ENCODE assay signal across 6 cellular contexts in the genomic region with DNA sequence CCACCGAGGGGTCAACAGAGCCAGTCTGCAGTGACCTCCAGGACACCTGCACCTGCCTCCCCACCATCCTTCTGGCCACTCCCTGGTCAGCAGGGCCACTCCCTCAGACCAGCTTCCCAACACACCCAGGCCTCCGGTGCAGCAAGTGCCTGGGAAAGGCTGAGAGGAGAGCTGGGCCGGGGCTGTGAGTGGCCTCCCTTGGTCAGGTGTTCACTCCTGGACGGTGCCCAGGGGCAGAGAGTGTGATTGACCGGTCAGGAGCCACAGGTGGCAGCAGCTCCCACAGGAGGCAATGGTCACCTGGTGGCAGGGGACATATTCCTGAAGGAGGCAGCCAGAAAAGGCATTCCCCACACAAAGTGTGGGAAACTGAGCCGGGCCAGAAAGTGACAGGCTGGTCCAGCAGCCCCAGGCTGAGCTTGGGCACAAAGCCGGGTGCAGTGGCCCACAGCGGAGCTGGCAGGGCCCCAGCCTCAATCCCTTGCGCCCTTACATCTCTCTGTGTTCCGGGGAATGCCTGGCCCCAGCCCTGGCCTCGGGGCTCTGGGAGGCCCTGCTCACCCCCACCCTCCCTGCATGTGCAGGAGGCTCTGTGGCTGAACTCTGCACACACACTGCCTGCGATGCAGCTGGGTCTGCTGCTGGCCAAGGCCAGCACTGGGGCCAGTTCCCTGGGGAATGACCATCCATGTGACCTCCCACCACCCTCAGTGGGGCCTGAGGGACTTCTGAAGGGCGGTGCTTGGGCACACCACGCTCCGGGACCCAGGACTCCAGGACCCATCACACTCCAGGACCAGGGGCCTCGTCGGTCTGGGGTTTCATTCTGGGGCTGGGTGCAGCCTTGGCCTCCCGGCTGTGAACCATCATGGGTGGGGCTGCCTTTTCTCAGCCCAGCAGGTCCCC. TPM values are rescaled to one million over a fixed set of nuclear protein-coding genes. Genes with fewer than 3 reads are reported as not detected.
DNase-seq lines count a peak whose midpoint lies in the region; ATAC-seq and TF ChIP-seq lines count a peak whose summit lies in the region.

No MANE protein-coding gene starts in this region.

- no peak for TF ChIP-seq POLR2A in right lobe of liver (IDR thresholded peaks at IDR 0.05)

- WGBS in right lobe of liver (ENCODE audit: insufficient coverage, low coverage, low lambda C conversion rate, missing lambda C conversion rate) = 27% methylated on average over 2 of the region's 18 CpGs

- ATAC-seq in Right ventricle myocardium inferior = peak; percentile 51
- ATAC-seq in right lobe of liver = peak; percentile 7 to 43 (median 21)
- ATAC-seq in GM21786 (IDR thresholded peaks at IDR 0.05; ENCODE audit: unreplicated experiment) = no peak

- H3K27ac ChIP-seq in right lobe of liver = peak overlapping the region in 2 of 3 donors; percentile 32 to 33
- H3K27ac ChIP-seq in ascending aorta = peak overlapping the region in 1 of 2 donors; percentile 18

- peak; percentile 70 for DNase-seq in Right ventricle myocardium inferior (ENCODE audit: missing footprints)
- DNase-seq in cardiac septum (ENCODE audit: low spot score) = no peak
- DNase-seq in right lobe of liver = peak in 2 of 3 donors; percentile 75 to 77
- DNase-seq in ascending aorta (ENCODE audit: low spot score in 2 of 2) = no peak
- DNase-seq in NCI-H1417 treated with DMSO at 0.1 percent for 48 hours (lab: John Stamatoyannopoulos, UW) = no peak

- no peaks in the 10 kb centered on the region for H3K9me3 ChIP-seq in right lobe of liver
- no peaks in the 10 kb centered on the region for H3K9me3 ChIP-seq in ascending aorta

- no peak overlapping the region for H3K4me3 ChIP-seq in right lobe of liver
- H3K4me3 ChIP-seq in ascending aorta = no peak overlapping the region

- intact Hi-C loops in Right ventricle myocardium inferior (cut with DNase I) = loop anchor here (2.0 kb wide), 1 partner anchor 24 kb away; a partner anchor contains a TSS
- intact Hi-C loops in cardiac septum (cut with DNase I) = loop anchor here (5.0 kb wide), 1 partner anchor 32 kb away; no protein-coding TSS in a partner anchor
- intact Hi-C loops in right lobe of liver (cut with DNase I) = no loop called here
- intact Hi-C loops in ascending aorta (cut with DNase I) = no loop called here

- H3K27me3 ChIP-seq in right lobe of liver = no peaks in the 10 kb centered on the region
- no peaks in the 10 kb centered on the region for H3K27me3 ChIP-seq in ascending aorta

- H3K4me1 ChIP-seq in right lobe of liver (peaks cover 0 to 28% (median 4%) of the 10 kb centered on the region in 4 donors), ascending aorta (peaks cover 3 to 8% of the 10 kb centered on the region in 2 donors)

- TF ChIP-seq CTCF in right lobe of liver (IDR thresholded peaks at IDR 0.05) (peak in 1 of 4 donors; percentile 20), ascending aorta (IDR thresholded peaks at IDR 0.05) (no peak)

- H3K36me3 ChIP-seq in right lobe of liver (no peaks in the 10 kb centered on the region), ascending aorta (no peaks in the 10 kb centered on the region)

RNA-seq across cellular contexts. Expression of a gene that starts 1.2 kb away (rescaled TPM):
- total RNA-seq in Right ventricle myocardium inferior = not detected
- total RNA-seq in cardiac septum = not detected
- not detected for total RNA-seq in right lobe of liver
- total RNA-seq in ascending aorta = not detected

RNA-seq across cellular contexts. Expression of a gene that starts 14.4 kb away (rescaled TPM):
- 4.3 TPM for total RNA-seq in Right ventricle myocardium inferior
- 2.2 TPM for total RNA-seq in cardiac septum
- total RNA-seq in right lobe of liver = 1 to 10 TPM; 2.4 to 7.2 (median 4.8) TPM
- total RNA-seq in ascending aorta = 9.6 TPM

RNA-seq across cellular contexts. Expression of a gene that starts 16.4 kb away (rescaled TPM):
- total RNA-seq in Right ventricle myocardium inferior = 77.0 TPM
- 80.1 TPM for total RNA-seq in cardiac septum
- 10 to 100 TPM; 10.9 to 24.7 (median 15.7) TPM for total RNA-seq in right lobe of liver
- 173 TPM for total RNA-seq in ascending aorta

RNA-seq across cellular contexts. Expression of a gene that starts 23.4 kb away (rescaled TPM):
- 120 TPM for total RNA-seq in Right ventricle myocardium inferior
- total RNA-seq in cardiac septum = 116 TPM
- 10 to 100 TPM; 43.3 to 55.8 (median 50.4) TPM for total RNA-seq in right lobe of liver
- 115 TPM for total RNA-seq in ascending aorta

RNA-seq across cellular contexts. Expression of a gene that starts 41.9 kb away (rescaled TPM):
- total RNA-seq in Right ventricle myocardium inferior = 5.2 TPM
- 1.2 TPM for total RNA-seq in cardiac septum
- total RNA-seq in right lobe of liver = 1 to 10 TPM; 2.1 to 8.3 (median 4.7) TPM
- total RNA-seq in ascending aorta = not detected

Comparison
In these comparisons a context has a peak if more than half of its experiments do, and no peak if none do; other contexts are left out.
1. DNase-seq: peak in Right ventricle myocardium inferior (single experiment) and right lobe of liver (2 of 3); none in cardiac septum (single experiment), ascending aorta (0 of 2) and NCI-H1417 treated with DMSO at 0.1 percent for 48 hours (single experiment).
2. intact Hi-C loops: an anchor here in Right ventricle myocardium inferior (2.0 kb wide) and cardiac septum (5.0 kb wide); none called in right lobe of liver and ascending aorta.